22 cellular contexts compared by ENCODE assay signal in genomic region chr3:7734456-7734855, GRCh38.
"Had no signal": no experiment of that assay in that cellular context is flagged by ENCODE, and none has a peak within 500 bp of the region (broad histone marks: within the 10 kb centered on the region; RNA-seq: fewer than 3 reads in every experiment).

No MANE protein-coding gene starts in this region.

- ATAC-seq: activated CD4-positive, CD25-positive, alpha-beta regulatory T cell treated with anti-CD3 and anti-CD28 coated beads, Interleukin-2, amount 50 U/mL, for 24 hours; activated CD8-positive, alpha-beta memory T cell treated with anti-CD3 and anti-CD28 coated beads, Interleukin-2, amount 10 ng/mL, durations not matched to agents 7 days and 5 days; activated naive CD8-positive, alpha-beta T cell treated with anti-CD3 and anti-CD28 coated beads, Interleukin-2, amount 50 U/mL, for 24 hours; heart left ventricle; naive thymus-derived CD8-positive, alpha-beta T cell; sciatic nerve; stimulated activated memory B cell treated with anti-CD40 and anti-IgM and Interleukin-4, amounts not matched to agents 10 μg/mL and 1 μg/mL and 100 μg/mL, for 72 hours; T-cell had no signal

- DNase-seq: activated CD4-positive, alpha-beta memory T cell treated with anti-CD3 and anti-CD28 coated beads, Interleukin-2, amount 10 ng/mL, durations not matched to agents 7 days and 5 days; activated CD4-positive, alpha-beta T cell treated with anti-CD3 and anti-CD28 coated beads, Interleukin-2, amount 10 ng/mL, durations not matched to agents 24 days and 14 days; activated CD8-positive, alpha-beta memory T cell treated with anti-CD3 and anti-CD28 coated beads, Interleukin-2, amount 10 ng/mL, durations not matched to agents 7 days and 5 days; activated effector memory CD4-positive, alpha-beta T cell treated with anti-CD3 and anti-CD28 coated beads, Interleukin-2, amount 50 U/mL, for 16 hours; activated naive CD4-positive, alpha-beta T cell treated with anti-CD3 and anti-CD28 coated beads, Interleukin-2, amount 50 U/mL, for 16 hours; activated naive CD8-positive, alpha-beta T cell treated with anti-CD3 and anti-CD28 coated beads, Interleukin-2, amount 50 U/mL, for 24 hours; activated T-cell treated with anti-CD3 and anti-CD28 coated beads for 4 hours; brain microvascular endothelial cell; effector CD4-positive, alpha-beta T cell; heart left ventricle; left ventricle myocardium inferior; naive thymus-derived CD8-positive, alpha-beta T cell; posterior cingulate gyrus; small intestine; stimulated activated CD4-positive, alpha-beta T cell treated with anti-CD3 and anti-CD28 coated beads, Interleukin-2, amount 100 ng/mL, for 24 hours; stomach; T-cell; testis; trophoblast cell had no signal
